In the genomic region with DNA sequence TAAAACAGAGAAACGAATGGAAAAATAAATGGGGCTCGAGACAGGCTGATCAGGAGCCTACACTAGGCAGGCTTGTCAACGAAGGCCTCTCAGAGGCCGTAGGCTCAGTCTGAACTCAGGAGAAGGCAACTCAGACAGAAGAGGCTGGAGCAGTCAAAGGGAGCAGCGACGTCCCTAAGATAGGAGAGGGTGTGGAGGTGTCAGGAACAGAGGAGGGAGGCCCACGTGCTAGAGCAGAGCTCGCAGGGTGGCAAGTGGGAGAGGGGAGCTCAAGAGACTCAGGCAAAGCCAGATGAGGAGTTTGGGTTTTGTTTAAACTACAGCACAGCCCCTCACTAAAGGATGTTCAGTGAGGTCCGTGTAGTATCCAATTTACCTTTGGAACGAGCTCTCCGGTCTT, we compare ENCODE assay signal across 20 cellular contexts. TPM values are rescaled to one million over a fixed set of nuclear protein-coding genes. Genes with fewer than 3 reads are reported as not detected.
DNase-seq lines count a peak whose midpoint lies in the region; ATAC-seq and TF ChIP-seq lines count a peak whose summit lies in the region.
"Had no signal": no experiment of that assay in that cellular context is flagged by ENCODE, and none has a peak within 500 bp of the region (broad histone marks: within the 10 kb centered on the region; RNA-seq: fewer than 3 reads in every experiment).

No MANE protein-coding gene starts in this region.

- TF ChIP-seq EP300 in suprapubic skin (IDR thresholded peaks at IDR 0.05), result no peak

- no peaks in the 10 kb centered on the region for H3K9me3 Mint-ChIP-seq in activated naive CD8-positive, alpha-beta T cell treated with anti-CD3 and anti-CD28 coated beads, Interleukin-2, amount 10 ng/mL, durations not matched to agents 7 days and 5 days
- no peaks in the 10 kb centered on the region for H3K9me3 Mint-ChIP-seq in activated naive CD8-positive, alpha-beta T cell treated with anti-CD3 and anti-CD28 coated beads for 36 hours
- H3K9me3 Mint-ChIP-seq in endothelial cell (ENCODE audit: unreplicated experiment), result no peaks in the 10 kb centered on the region
- H3K9me3 Mint-ChIP-seq: CD8-positive, alpha-beta memory T cell; IgD-negative memory B cell had no signal

- no peaks in the 10 kb centered on the region for H3K27me3 ChIP-seq in suprapubic skin
- H3K27me3 ChIP-seq in breast epithelium, result no peaks in the 10 kb centered on the region

- H3K4me3 ChIP-seq in suprapubic skin (no peak overlapping the region), breast epithelium (no peak overlapping the region)

- peaks cover 6% of the 10 kb centered on the region for H3K36me3 ChIP-seq in suprapubic skin
- H3K36me3 ChIP-seq in breast epithelium, result no peaks in the 10 kb centered on the region

- no peak overlapping the region for H3K4me3 Mint-ChIP-seq in activated naive CD8-positive, alpha-beta T cell treated with anti-CD3 and anti-CD28 coated beads, Interleukin-2, amount 10 ng/mL, durations not matched to agents 7 days and 5 days
- H3K4me3 Mint-ChIP-seq in activated naive CD8-positive, alpha-beta T cell treated with anti-CD3 and anti-CD28 coated beads for 36 hours, result no peak overlapping the region
- H3K4me3 Mint-ChIP-seq in endothelial cell (ENCODE audit: unreplicated experiment), result no peak overlapping the region
- H3K4me3 Mint-ChIP-seq: B cell; CD8-positive, alpha-beta memory T cell had no signal

- peaks cover 2% of the 10 kb centered on the region for H3K36me3 Mint-ChIP-seq in activated naive CD8-positive, alpha-beta T cell treated with anti-CD3 and anti-CD28 coated beads, Interleukin-2, amount 10 ng/mL, durations not matched to agents 7 days and 5 days
- H3K36me3 Mint-ChIP-seq in activated naive CD8-positive, alpha-beta T cell treated with anti-CD3 and anti-CD28 coated beads for 36 hours, result peaks cover 4% of the 10 kb centered on the region
- no peaks in the 10 kb centered on the region for H3K36me3 Mint-ChIP-seq in endothelial cell (ENCODE audit: low read depth, unreplicated experiment)

- ATAC-seq in activated naive CD8-positive, alpha-beta T cell treated with anti-CD3 and anti-CD28 coated beads, Interleukin-2, amount 10 ng/mL, durations not matched to agents 7 days and 5 days (ENCODE audit: low read depth), result no peak
- ATAC-seq in GM18517 (IDR thresholded peaks at IDR 0.05; ENCODE audit: unreplicated experiment), result no peak
- ATAC-seq: Panc1 had no signal

- H3K27ac ChIP-seq in RWPE1 (peak overlapping the region; percentile 72), suprapubic skin (no peak overlapping the region), breast epithelium (no peak overlapping the region)

- TF ChIP-seq CTCF in RWPE1 (conservative IDR thresholded peaks at IDR 0.05; ENCODE audit: low read depth) (no peak), endothelial cell (IDR thresholded peaks at IDR 0.05; ENCODE audit: unreplicated experiment) (no peak), suprapubic skin (IDR thresholded peaks at IDR 0.05) (no peak), breast epithelium (IDR thresholded peaks at IDR 0.05) (no peak)

- no peaks in the 10 kb centered on the region for H3K9me3 ChIP-seq in suprapubic skin
- no peaks in the 10 kb centered on the region for H3K9me3 ChIP-seq in breast epithelium

- no peak for DNase-seq in activated naive CD8-positive, alpha-beta T cell treated with anti-CD3 and anti-CD28 coated beads, Interleukin-2, amount 10 ng/mL, durations not matched to agents 7 days and 5 days
- no peak for DNase-seq in activated naive CD8-positive, alpha-beta T cell treated with anti-CD3 and anti-CD28 coated beads for 36 hours
- DNase-seq in RWPE1 (ENCODE audit: low spot score) (no peak), endothelial cell (ENCODE audit: low spot score) (no peak), suprapubic skin (ENCODE audit: low spot score in 2 of 2) (no peak), breast epithelium (ENCODE audit: low spot score in 2 of 2) (no peak), HuH-7 (ENCODE audit: low spot score) (no peak)
- DNase-seq: ACHN; CD8-positive, alpha-beta memory T cell; DMS 273 treated with DMSO at 0.1 percent for 48 hours; HCEC 1CT; NCI-H187 treated with DMSO at 0.1 percent for 48 hours; NCI-H446 treated with DMSO at 0.1 percent for 48 hours; NCI-H774; SIG-M5 had no signal

- H3K4me1 Mint-ChIP-seq in activated naive CD8-positive, alpha-beta T cell treated with anti-CD3 and anti-CD28 coated beads, Interleukin-2, amount 10 ng/mL, durations not matched to agents 7 days and 5 days, result no peaks in the 10 kb centered on the region
- H3K4me1 Mint-ChIP-seq in activated naive CD8-positive, alpha-beta T cell treated with anti-CD3 and anti-CD28 coated beads for 36 hours, result peaks cover 2% of the 10 kb centered on the region
- peaks cover 22% of the 10 kb centered on the region for H3K4me1 Mint-ChIP-seq in endothelial cell (ENCODE audit: unreplicated experiment)
- H3K4me1 Mint-ChIP-seq: B cell; CD8-positive, alpha-beta memory T cell had no signal

- 81% methylated on average over 11 of the region's 11 CpGs for WGBS in suprapubic skin

- CTCF ChIA-PET in RWPE1 (lab: Yijun Ruan, JAX), result interaction anchor here (0.6 kb wide), 1 partner anchor 38 kb away, joined by 4 read pairs; no protein-coding TSS in a partner anchor

- peak overlapping the region; percentile 47 for H3K27ac Mint-ChIP-seq in activated naive CD8-positive, alpha-beta T cell treated with anti-CD3 and anti-CD28 coated beads, Interleukin-2, amount 10 ng/mL, durations not matched to agents 7 days and 5 days
- no peak overlapping the region for H3K27ac Mint-ChIP-seq in activated naive CD8-positive, alpha-beta T cell treated with anti-CD3 and anti-CD28 coated beads for 36 hours
- H3K27ac Mint-ChIP-seq in endothelial cell (ENCODE audit: unreplicated experiment), result peak overlapping the region; percentile 33
- H3K27ac Mint-ChIP-seq: B cell, IgD-negative memory B cell had no signal

- TF ChIP-seq POLR2A in suprapubic skin (IDR thresholded peaks at IDR 0.05), result no peak
- TF ChIP-seq POLR2A in breast epithelium (IDR thresholded peaks at IDR 0.05), result no peak

- POLR2A ChIA-PET in activated naive CD8-positive, alpha-beta T cell treated with anti-CD3 and anti-CD28 coated beads, Interleukin-2, amount 10 ng/mL, durations not matched to agents 7 days and 5 days (lab: Charles Lee), result no interaction called here
- POLR2A ChIA-PET in RWPE1 (lab: Yijun Ruan, JAX; ENCODE audit: low non-redundant PET), result no interaction called here

- intact Hi-C loops in breast epithelium (cut with DNase I; ENCODE audit: low total_unique reads), result no loop called here

- no peaks in the 10 kb centered on the region for H3K27me3 Mint-ChIP-seq in activated naive CD8-positive, alpha-beta T cell treated with anti-CD3 and anti-CD28 coated beads, Interleukin-2, amount 10 ng/mL, durations not matched to agents 7 days and 5 days
- H3K27me3 Mint-ChIP-seq in activated naive CD8-positive, alpha-beta T cell treated with anti-CD3 and anti-CD28 coated beads for 36 hours, result no peaks in the 10 kb centered on the region
- peaks cover 9% of the 10 kb centered on the region for H3K27me3 Mint-ChIP-seq in endothelial cell (ENCODE audit: unreplicated experiment)
- H3K27me3 Mint-ChIP-seq: B cell; CD8-positive, alpha-beta memory T cell; IgD-negative memory B cell had no signal

- H3K4me1 ChIP-seq in suprapubic skin (peaks cover 11% of the 10 kb centered on the region), breast epithelium (no peaks in the 10 kb centered on the region)

RNA-seq across cellular contexts. Expression of a gene that starts 32.7 kb away (rescaled TPM):
- 1 to 10 TPM; 5.5 to 6.2 TPM for total RNA-seq in activated naive CD8-positive, alpha-beta T cell treated with anti-CD3 and anti-CD28 coated beads, Interleukin-2, amount 10 ng/mL, durations not matched to agents 7 days and 5 days
- total RNA-seq in activated naive CD8-positive, alpha-beta T cell treated with anti-CD3 and anti-CD28 coated beads for 36 hours, result 1 to 10 TPM; 1.5 to 1.7 TPM
- 0.95 TPM for total RNA-seq in endothelial cell (ENCODE audit: unreplicated experiment)
- under 1 TPM; 0.64 to 0.99 (median 0.90) TPM for total RNA-seq in suprapubic skin
- 1 to 10 TPM; 1.5 to 3.3 (median 1.6) TPM for total RNA-seq in breast epithelium

RNA-seq across cellular contexts. Expression of a gene that starts 43.9 kb away (rescaled TPM):
- 100 to 1,000 TPM in 1 of 2 experiments, 10 to 100 TPM in 1; 97.0 to 107 TPM for total RNA-seq in activated naive CD8-positive, alpha-beta T cell treated with anti-CD3 and anti-CD28 coated beads, Interleukin-2, amount 10 ng/mL, durations not matched to agents 7 days and 5 days
- 10 to 100 TPM; 34.4 to 40.2 TPM for total RNA-seq in activated naive CD8-positive, alpha-beta T cell treated with anti-CD3 and anti-CD28 coated beads for 36 hours
- total RNA-seq in endothelial cell (ENCODE audit: unreplicated experiment), result 4.8 TPM
- 10 to 100 TPM in 1 of 4 donors, 1 to 10 TPM in 3; 3.0 to 13.9 (median 7.9) TPM for total RNA-seq in suprapubic skin
- 10 to 100 TPM in 2 of 3 donors, 1 to 10 TPM in 1; 6.6 to 14.2 (median 11.3) TPM for total RNA-seq in breast epithelium
- total RNA-seq: HT-29 had no signal
